ENCODE assay signal across 16 cellular contexts in genomic region chr17:74123350-74123749, GRCh38.
DNase-seq lines count a peak whose midpoint lies in the region; ATAC-seq and TF ChIP-seq lines count a peak whose summit lies in the region.
"Had no signal": no experiment of that assay in that cellular context is flagged by ENCODE, and none has a peak within 500 bp of the region (broad histone marks: within the 10 kb centered on the region; RNA-seq: fewer than 3 reads in every experiment).

No MANE protein-coding gene starts in this region.

- H3K27me3 Mint-ChIP-seq in natural killer cell treated with Interleukin-12 subunit alpha and Interleukin-12 subunit beta and Interleukin-15 and Interleukin-18, amount 100 ng/mL, for 72 hours, result peaks cover 16 to 32% of the 10 kb centered on the region in 2 donors

- no peak for TF ChIP-seq CTCF in choroid plexus epithelial cell (conservative IDR thresholded peaks at IDR 0.05; ENCODE audit: low read depth, low read length)

- no peak overlapping the region for H3K27ac Mint-ChIP-seq in natural killer cell treated with Interleukin-12 subunit alpha and Interleukin-12 subunit beta and Interleukin-15 and Interleukin-18, amount 100 ng/mL, for 72 hours
- H3K27ac Mint-ChIP-seq: activated naive CD8-positive, alpha-beta T cell; CD4-positive, alpha-beta T cell; stimulated activated naive CD8-positive, alpha-beta T cell treated with anti-CD3 and anti-CD28 coated beads, Interleukin-15, amount 100 ng/mL, for 72 hours had no signal

- no peaks in the 10 kb centered on the region for H3K27me3 ChIP-seq in H7 (ENCODE audit: control insufficient read depth, insufficient read depth, low read length)

- H3K4me3 Mint-ChIP-seq in natural killer cell treated with Interleukin-12 subunit alpha and Interleukin-12 subunit beta and Interleukin-15 and Interleukin-18, amount 100 ng/mL, for 72 hours, result no peak overlapping the region
- H3K4me3 Mint-ChIP-seq: activated naive CD8-positive, alpha-beta T cell; CD4-positive, alpha-beta T cell; stimulated activated naive CD8-positive, alpha-beta T cell treated with anti-CD3 and anti-CD28 coated beads, Interleukin-15, amount 100 ng/mL, for 72 hours had no signal

- H3K36me3 ChIP-seq in H7 (replicated peaks; ENCODE audit: control insufficient read depth, insufficient read depth, low read length), result no peaks in the 10 kb centered on the region
- H3K36me3 ChIP-seq: spleen had no signal

- no peaks in the 10 kb centered on the region for H3K36me3 Mint-ChIP-seq in natural killer cell treated with Interleukin-12 subunit alpha and Interleukin-12 subunit beta and Interleukin-15 and Interleukin-18, amount 100 ng/mL, for 72 hours
- H3K36me3 Mint-ChIP-seq: activated naive CD8-positive, alpha-beta T cell had no signal

- no peak for ATAC-seq in natural killer cell treated with Interleukin-12 subunit alpha and Interleukin-12 subunit beta and Interleukin-15 and Interleukin-18, amount 100 ng/mL, for 72 hours
- ATAC-seq: mucosa of descending colon; stimulated activated naive CD8-positive, alpha-beta T cell treated with anti-CD3 and anti-CD28 coated beads, Interleukin-15, amount 100 ng/mL, for 72 hours had no signal

- H3K4me3 ChIP-seq in H7 (ENCODE audit: insufficient read depth, low read depth, low read length) (no peak overlapping the region), choroid plexus epithelial cell (ENCODE audit: low read depth, low read length) (no peak overlapping the region)
- H3K4me3 ChIP-seq: mucosa of descending colon, spleen had no signal

- DNase-seq in Ammon's horn (ENCODE audit: low spot score) (peak; percentile 33), H7 (peak; percentile 68), choroid plexus epithelial cell (ENCODE audit: low read depth) (peak; percentile 13), amniotic stem cell (lab: John Stamatoyannopoulos, UW) (no peak), KG1 (lab: John Stamatoyannopoulos, UW) (no peak), NCI-H187 treated with DMSO at 0.1 percent for 48 hours (lab: John Stamatoyannopoulos, UW) (no peak), HPDE6-E6E7 (ENCODE audit: extremely low spot score) (no peak)
- DNase-seq in natural killer cell treated with Interleukin-12 subunit alpha and Interleukin-12 subunit beta and Interleukin-15 and Interleukin-18, amount 100 ng/mL, for 72 hours (ENCODE audit: low spot score), result peak; percentile 46
- DNase-seq: CD4-positive, alpha-beta T cell; central memory CD4-positive, alpha-beta T cell; mucosa of descending colon; NCI-H1694; NCI-H510A; spleen; stimulated activated naive CD8-positive, alpha-beta T cell treated with anti-CD3 and anti-CD28 coated beads, Interleukin-15, amount 100 ng/mL, for 72 hours had no signal

- H3K4me1 Mint-ChIP-seq in natural killer cell treated with Interleukin-12 subunit alpha and Interleukin-12 subunit beta and Interleukin-15 and Interleukin-18, amount 100 ng/mL, for 72 hours (ENCODE audit: low read depth in 2 of 2), result no peaks in the 10 kb centered on the region
- H3K4me1 Mint-ChIP-seq: stimulated activated naive CD8-positive, alpha-beta T cell treated with anti-CD3 and anti-CD28 coated beads, Interleukin-15, amount 100 ng/mL, for 72 hours had no signal

- no peaks in the 10 kb centered on the region for H3K9me3 Mint-ChIP-seq in natural killer cell treated with Interleukin-12 subunit alpha and Interleukin-12 subunit beta and Interleukin-15 and Interleukin-18, amount 100 ng/mL, for 72 hours
- H3K9me3 Mint-ChIP-seq: CD4-positive, alpha-beta T cell; stimulated activated naive CD8-positive, alpha-beta T cell treated with anti-CD3 and anti-CD28 coated beads, Interleukin-15, amount 100 ng/mL, for 72 hours had no signal

Comparison
In these comparisons a context has a peak if more than half of its experiments do, and no peak if none do; other contexts are left out.
1. DNase-seq: peak in Ammon's horn (single experiment), H7 (single experiment), choroid plexus epithelial cell (single experiment) and natural killer cell treated with Interleukin-12 subunit alpha and Interleukin-12 subunit beta and Interleukin-15 and Interleukin-18, amount 100 ng/mL, for 72 hours (single experiment); none in amniotic stem cell (single experiment), KG1 (single experiment), NCI-H187 treated with DMSO at 0.1 percent for 48 hours (single experiment) and HPDE6-E6E7 (single experiment).